In the genomic region with DNA sequence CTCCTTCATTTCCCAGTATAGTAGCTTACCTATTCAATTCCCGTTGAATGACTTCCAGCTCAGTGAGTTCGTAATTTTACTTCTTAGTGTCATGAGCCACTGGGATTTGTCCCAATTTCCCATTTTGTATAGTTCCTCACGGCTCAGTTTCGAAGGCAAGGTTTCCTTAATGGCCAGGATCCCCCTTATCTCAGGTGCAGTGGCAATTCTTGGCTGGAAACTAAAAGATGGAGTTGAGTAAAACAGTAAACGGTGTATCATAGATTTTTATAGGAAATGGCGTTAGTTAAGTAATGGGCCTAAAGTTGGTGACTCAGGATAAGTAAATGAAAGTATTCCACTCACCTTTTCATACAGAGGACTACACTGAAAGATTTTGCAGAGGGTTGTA, we compare ENCODE assay signal across 8 cellular contexts. TPM values are rescaled to one million over a fixed set of nuclear protein-coding genes. Genes with fewer than 3 reads are reported as not detected.
DNase-seq lines count a peak whose midpoint lies in the region; ATAC-seq and TF ChIP-seq lines count a peak whose summit lies in the region.

No MANE protein-coding gene starts in this region.

- H3K27me3 Mint-ChIP-seq in activated T-helper 2 cell treated with anti-CD3 and anti-CD28 coated beads, Interferon-gamma antibody, Interleukin-2, Interleukin-4, amounts not matched to agents 10 μg/mL and 5 μg/mL and 100 μg/mL, durations not matched to agents 14 hours and 24 hours and 36 hours (ENCODE audit: low read depth) = peaks cover 2% of the 10 kb centered on the region

- no peak for TF ChIP-seq POLR2A in stomach (IDR thresholded peaks at IDR 0.05)

- H3K4me1 ChIP-seq in stomach = peaks cover 24 to 56% (median 41%) of the 10 kb centered on the region in 4 donors

- 42 to 53% (median 51%) methylated on average over 6 of the region's 6 CpGs for WGBS in stomach, 5 donors

- ATAC-seq in HG03571 (IDR thresholded peaks at IDR 0.05; ENCODE audit: unreplicated experiment) = no peak
- no peak for ATAC-seq in GM18858 (IDR thresholded peaks at IDR 0.05; ENCODE audit: unreplicated experiment)

- H3K4me3 Mint-ChIP-seq in activated T-helper 2 cell treated with anti-CD3 and anti-CD28 coated beads, Interferon-gamma antibody, Interleukin-2, Interleukin-4, amounts not matched to agents 10 μg/mL and 5 μg/mL and 100 μg/mL, durations not matched to agents 14 hours and 24 hours and 36 hours (ENCODE audit: low read depth) = peak overlapping the region; percentile 88

- no peaks in the 10 kb centered on the region for H3K9me3 Mint-ChIP-seq in activated T-helper 2 cell treated with anti-CD3 and anti-CD28 coated beads, Interferon-gamma antibody, Interleukin-2, Interleukin-4, amounts not matched to agents 10 μg/mL and 5 μg/mL and 100 μg/mL, durations not matched to agents 14 hours and 24 hours and 36 hours

- DNase-seq in DMS53 (lab: John Stamatoyannopoulos, UW) (peak; percentile 37), DMS53 treated with DMSO at 0.1 percent for 48 hours (lab: John Stamatoyannopoulos, UW; ENCODE audit: unreplicated experiment) (no peak), stomach (no peak), SIG-M5 treated with dmso at 0.1 percent for 504 hours (lab: John Stamatoyannopoulos, UW; ENCODE audit: unreplicated experiment) (no peak)
- no peak for DNase-seq in activated T-helper 2 cell treated with anti-CD3 and anti-CD28 coated beads, Interferon-gamma antibody, Interleukin-2, Interleukin-4, amounts not matched to agents 10 μg/mL and 5 μg/mL and 100 μg/mL, durations not matched to agents 14 hours and 24 hours and 36 hours (ENCODE audit: low spot score)

- no peak for TF ChIP-seq CTCF in stomach (IDR thresholded peaks at IDR 0.05)

- no peak for TF ChIP-seq EP300 in stomach (IDR thresholded peaks at IDR 0.05)

- H3K36me3 ChIP-seq in stomach = peaks cover 21 to 27% (median 25%) of the 10 kb centered on the region in 4 donors

- peak overlapping the region; percentile 49 to 86 (median 84) for H3K27ac ChIP-seq in stomach

- H3K27ac Mint-ChIP-seq in activated T-helper 2 cell treated with anti-CD3 and anti-CD28 coated beads, Interferon-gamma antibody, Interleukin-2, Interleukin-4, amounts not matched to agents 10 μg/mL and 5 μg/mL and 100 μg/mL, durations not matched to agents 14 hours and 24 hours and 36 hours = peak overlapping the region; percentile 92

- peaks cover 46% of the 10 kb centered on the region for H3K36me3 Mint-ChIP-seq in activated T-helper 2 cell treated with anti-CD3 and anti-CD28 coated beads, Interferon-gamma antibody, Interleukin-2, Interleukin-4, amounts not matched to agents 10 μg/mL and 5 μg/mL and 100 μg/mL, durations not matched to agents 14 hours and 24 hours and 36 hours (ENCODE audit: low read depth)

- H3K27me3 ChIP-seq in stomach = no peaks in the 10 kb centered on the region

- no peaks in the 10 kb centered on the region for H3K9me3 ChIP-seq in iPS-18c (ENCODE audit: control insufficient read depth, insufficient read depth, low read length)
- H3K9me3 ChIP-seq in stomach = no peaks in the 10 kb centered on the region

- H3K4me3 ChIP-seq in iPS-18c (ENCODE audit: insufficient read depth, low read depth, low read length) (peak overlapping the region; percentile 81), stomach (peak overlapping the region; percentile 80 to 92 (median 88))

- peaks cover 41% of the 10 kb centered on the region for H3K4me1 Mint-ChIP-seq in activated T-helper 2 cell treated with anti-CD3 and anti-CD28 coated beads, Interferon-gamma antibody, Interleukin-2, Interleukin-4, amounts not matched to agents 10 μg/mL and 5 μg/mL and 100 μg/mL, durations not matched to agents 14 hours and 24 hours and 36 hours (ENCODE audit: low read depth)

- intact Hi-C loops in activated T-helper 2 cell treated with anti-CD3 and anti-CD28 coated beads, Interferon-gamma antibody, Interleukin-2, Interleukin-4, amounts not matched to agents 10 μg/mL and 5 μg/mL and 100 μg/mL, durations not matched to agents 14 hours and 24 hours and 36 hours (cut with micrococcal nuclease) = no loop called here
- intact Hi-C loops in stomach (cut with DNase I; ENCODE audit: low total_unique reads) = no loop called here

RNA-seq across cellular contexts. Expression of gene LMLN, which starts 0.5 kb away (rescaled TPM):
- total RNA-seq in activated T-helper 2 cell treated with anti-CD3 and anti-CD28 coated beads, Interferon-gamma antibody, Interleukin-2, Interleukin-4, amounts not matched to agents 10 μg/mL and 5 μg/mL and 100 μg/mL, durations not matched to agents 14 hours and 24 hours and 36 hours = 4.3 and 4.4 TPM in 2 replicates
- total RNA-seq in stomach = 10 to 100 TPM in 2 of 5 donors, 1 to 10 TPM in 3; 1.4 to 13.8 (median 5.8) TPM
- 1 to 10 TPM in 1 of 3 donors, under 1 TPM in 2; 0.15 to 1.7 (median 0.75) TPM for polyA plus RNA-seq in stomach

RNA-seq across cellular contexts. Expression of gene RPL35A, which starts 9.5 kb away (rescaled TPM):
- total RNA-seq in activated T-helper 2 cell treated with anti-CD3 and anti-CD28 coated beads, Interferon-gamma antibody, Interleukin-2, Interleukin-4, amounts not matched to agents 10 μg/mL and 5 μg/mL and 100 μg/mL, durations not matched to agents 14 hours and 24 hours and 36 hours = 1,338 and 1,363 TPM in 2 replicates
- 100 to 1,000 TPM in 4 of 5 donors, 10 to 100 TPM in 1; 30.4 to 935 (median 568) TPM for total RNA-seq in stomach
- 1,000 to 10,000 TPM; 2,089 to 2,972 (median 2,364) TPM for polyA plus RNA-seq in stomach
